23 cellular contexts compared by ENCODE assay signal in genomic region chr11:115470928-115471327, GRCh38. TPM values are rescaled to one million over a fixed set of nuclear protein-coding genes. Genes with fewer than 3 reads are reported as not detected.
DNase-seq lines count a peak whose midpoint lies in the region; ATAC-seq, FAIRE-seq and TF ChIP-seq lines count a peak whose summit lies in the region.
"Had no signal": no experiment of that assay in that cellular context is flagged by ENCODE, and none has a peak within 500 bp of the region (broad histone marks: within the 10 kb centered on the region; RNA-seq: fewer than 3 reads in every experiment).

No MANE protein-coding gene starts in this region.

- no peak overlapping the region for H3K27ac ChIP-seq in A549
- H3K27ac ChIP-seq in OCI-LY3 (ENCODE audit: low read length), result peak overlapping the region; percentile 72
- H3K27ac ChIP-seq in HepG2 (ENCODE audit: extremely low read length, insufficient read depth, low read length), result peak overlapping the region; percentile 41
- H3K27ac ChIP-seq: 22Rv1, BLaER1, C4-2B had no signal

- H3K36me3 ChIP-seq in OCI-LY3 (replicated peaks; ENCODE audit: low read depth, low read length) (no peaks in the 10 kb centered on the region), HepG2 (replicated peaks in 1 of 2; ENCODE audit: control insufficient read depth in 1 of 2, insufficient read depth in 2 of 2, low read length in 2 of 2) (no peaks in the 10 kb centered on the region; a peak in 2 of 5 replicates)
- H3K36me3 ChIP-seq: BLaER1, HAP-1 had no signal

- no peak overlapping the region for H3K9ac ChIP-seq in OCI-LY3 (ENCODE audit: low read length)
- no peak overlapping the region for H3K9ac ChIP-seq in HepG2 (ENCODE audit: insufficient read depth, low read depth, low read length)
- H3K9ac ChIP-seq: BLaER1 had no signal

- no peaks in the 10 kb centered on the region for H3K79me2 ChIP-seq in OCI-LY3 (ENCODE audit: low read length)
- H3K79me2 ChIP-seq in HepG2 (ENCODE audit: insufficient read depth, low read length), result peaks cover 78% of the 10 kb centered on the region

- H3K27me3 ChIP-seq in OCI-LY3 (ENCODE audit: low read depth, low read length) (peaks cover 28% of the 10 kb centered on the region; the same call in 1 of the 2 replicates), HepG2 (ENCODE audit: control insufficient read depth in 1 of 2, insufficient read depth in 2 of 2, low read length in 2 of 2) (no peaks in the 10 kb centered on the region)
- H3K27me3 ChIP-seq: BLaER1 had no signal

- TF ChIP-seq EP300 in A549 (IDR thresholded peaks at IDR 0.05), result no peak
- no peak for TF ChIP-seq EP300 in HepG2 (IDR thresholded peaks at IDR 0.05; ENCODE audit: low read depth in 2 of 2, low read length in 2 of 2)
- no peak for TF ChIP-seq EP300 in HepG2 (CRISPR knock-in tag; IDR thresholded peaks at IDR 0.05; ENCODE audit: borderline replicate concordance)

- no peak overlapping the region for H3K4me3 Mint-ChIP-seq in stimulated activated naive B cell treated with anti-CD40 and anti-IgM and Interleukin-4, amounts not matched to agents 10 μg/mL and 1 μg/mL and 100 μg/mL, for 72 hours
- H3K4me3 Mint-ChIP-seq: B cell; CD4-positive, CD25-positive, alpha-beta regulatory T cell; CD8-positive, alpha-beta memory T cell; HFFc6 had no signal

- TF ChIP-seq RAD21 in A549 (conservative IDR thresholded peaks at IDR 0.05 in 1 of 2, IDR thresholded peaks at IDR 0.05 in 1 of 2) (no peak), HepG2 (CRISPR knock-in tag; IDR thresholded peaks at IDR 0.05) (no peak)

- in situ Hi-C loops in HepG2 (cut with HindIII; ENCODE audit: extremely low pct_ligation_motif_present, low pct_unique_long_range_greater_than_20kb), result no loop called here

- H3K4me1 ChIP-seq in A549, result peaks cover 12% of the 10 kb centered on the region
- peaks cover 46% of the 10 kb centered on the region for H3K4me1 ChIP-seq in OCI-LY3 (ENCODE audit: low read length)
- H3K4me1 ChIP-seq in HepG2 (ENCODE audit: insufficient read depth, low read length), result peaks cover 25% of the 10 kb centered on the region
- H3K4me1 ChIP-seq: BLaER1, HAP-1 had no signal

- DNase-seq in A549 (ENCODE audit: low read depth in 1 of 2, low spot score in 1 of 2) (no peak), HepG2 (ENCODE audit: low spot score) (no peak), T1000 (lab: John Stamatoyannopoulos, UW) (no peak), AG08395 (ENCODE audit: low spot score) (no peak)
- DNase-seq in stimulated activated naive B cell treated with anti-CD40 and anti-IgM and Interleukin-4, amounts not matched to agents 10 μg/mL and 1 μg/mL and 100 μg/mL, for 72 hours, result no peak
- DNase-seq in activated CD4-positive, alpha-beta T cell treated with anti-CD3 and anti-CD28 coated beads, Interleukin-2, amount 50 U/mL, for 48 hours, result no peak
- DNase-seq: CD4-positive, CD25-positive, alpha-beta regulatory T cell; CD8-positive, alpha-beta memory T cell; DMS 273 treated with DMSO at 0.1 percent for 48 hours; DMS79; EL; GDM1; GOT3; HFFc6 had no signal

- H2AFZ ChIP-seq in OCI-LY3 (ENCODE audit: low read depth, low read length), result no peak overlapping the region
- no peak overlapping the region for H2AFZ ChIP-seq in HepG2 (ENCODE audit: low read length)

- ATAC-seq in A549 (no peak), HepG2 (no peak)
- ATAC-seq in stimulated activated naive B cell treated with anti-CD40 and anti-IgM and Interleukin-4, amounts not matched to agents 10 μg/mL and 1 μg/mL and 100 μg/mL, for 72 hours (replicated peaks), result peak; percentile 5 to 12

- peaks cover 6 to 7% of the 10 kb centered on the region in 2 donors for H3K27me3 Mint-ChIP-seq in stimulated activated naive B cell treated with anti-CD40 and anti-IgM and Interleukin-4, amounts not matched to agents 10 μg/mL and 1 μg/mL and 100 μg/mL, for 72 hours
- H3K27me3 Mint-ChIP-seq: CD4-positive, CD25-positive, alpha-beta regulatory T cell had no signal

- TF ChIP-seq CTCF in A549 (IDR thresholded peaks at IDR 0.05) (no peak), OCI-LY3 (IDR thresholded peaks at IDR 0.05; ENCODE audit: low read depth, low read length) (no peak), HepG2 (CRISPR knock-in tag; IDR thresholded peaks at IDR 0.05) (no peak)

- intact Hi-C loops in HepG2 (cut with micrococcal nuclease; ENCODE audit: unreplicated experiment), result no loop called here

- no peaks in the 10 kb centered on the region for H4K20me1 ChIP-seq in OCI-LY3 (ENCODE audit: insufficient read depth, low read length)
- peaks cover 13% of the 10 kb centered on the region; the same call in 1 of the 2 replicates for H4K20me1 ChIP-seq in HepG2 (ENCODE audit: insufficient read depth, low read length)
- H4K20me1 ChIP-seq: BLaER1 had no signal

- no peak for TF ChIP-seq POLR2A in A549 (IDR thresholded peaks at IDR 0.05; ENCODE audit: low read length)
- TF ChIP-seq POLR2A in HepG2 (IDR thresholded peaks at IDR 0.05; ENCODE audit: insufficient read depth in 1 of 2, low read depth in 2 of 2, low read length in 2 of 2), result no peak

- 94% methylated on average over 3 of the region's 3 CpGs for WGBS in A549 (ENCODE audit: missing lambda C conversion rate)
- 95% methylated on average over 3 of the region's 3 CpGs for WGBS in HepG2 (ENCODE audit: low lambda C conversion rate)

- H3K9me3 ChIP-seq in A549 (no peaks in the 10 kb centered on the region), OCI-LY3 (ENCODE audit: insufficient read depth, low read length) (no peaks in the 10 kb centered on the region), HepG2 (ENCODE audit: low read length) (no peaks in the 10 kb centered on the region)
- H3K9me3 ChIP-seq: BLaER1, HAP-1 had no signal

- H3K9me3 Mint-ChIP-seq in stimulated activated naive B cell treated with anti-CD40 and anti-IgM and Interleukin-4, amounts not matched to agents 10 μg/mL and 1 μg/mL and 100 μg/mL, for 72 hours, result peaks cover 5 to 9% of the 10 kb centered on the region in 2 donors

- no TSS peak for BruUV-seq in HepG2 (replicated peaks; lab: Mats Ljungman, UMichigan)

- no peaks in the 10 kb centered on the region for H3K36me3 Mint-ChIP-seq in stimulated activated naive B cell treated with anti-CD40 and anti-IgM and Interleukin-4, amounts not matched to agents 10 μg/mL and 1 μg/mL and 100 μg/mL, for 72 hours
- H3K36me3 Mint-ChIP-seq: CD4-positive, CD25-positive, alpha-beta regulatory T cell; CD8-positive, alpha-beta memory T cell had no signal

- H3K4me2 ChIP-seq in A549 (peak overlapping the region; percentile 30), OCI-LY3 (ENCODE audit: low read length) (peak overlapping the region; percentile 71), HepG2 (ENCODE audit: low read depth, low read length) (peak overlapping the region; percentile 31; the same call in 1 of the 2 replicates)
- H3K4me2 ChIP-seq: BLaER1 had no signal

- CTCF ChIA-PET in A549 (lab: Yijun Ruan, JAX) (interaction anchor here (1.4 kb wide), 1 partner anchor 173 kb away, joined by 3 read pairs; no protein-coding TSS in a partner anchor), HepG2 (lab: Yijun Ruan, JAX; ENCODE audit: low intra/inter-chr PET ratio, low total read pairs) (no interaction called here)

- peaks cover 7 to 17% of the 10 kb centered on the region in 2 donors for H3K4me1 Mint-ChIP-seq in stimulated activated naive B cell treated with anti-CD40 and anti-IgM and Interleukin-4, amounts not matched to agents 10 μg/mL and 1 μg/mL and 100 μg/mL, for 72 hours
- H3K4me1 Mint-ChIP-seq: CD4-positive, CD25-positive, alpha-beta regulatory T cell; CD8-positive, alpha-beta memory T cell had no signal

- H3K27ac Mint-ChIP-seq in stimulated activated naive B cell treated with anti-CD40 and anti-IgM and Interleukin-4, amounts not matched to agents 10 μg/mL and 1 μg/mL and 100 μg/mL, for 72 hours, result no peak overlapping the region
- H3K27ac Mint-ChIP-seq: B cell; CD4-positive, CD25-positive, alpha-beta regulatory T cell; CD8-positive, alpha-beta memory T cell; HFFc6 had no signal

- POLR2A ChIA-PET in A549 (lab: Yijun Ruan, JAX), result no interaction called here
- POLR2A ChIA-PET in HepG2 (lab: Yijun Ruan, JAX), result interaction anchor here (1.1 to 1.3 kb wide), 2 partner anchors 33 to 38 kb away, joined by 3 to 4 read pairs; partner anchors contain the start of gene CADM1

- FAIRE-seq in A549 (lab: Jason Lieb, UNC), result no peak
- no peak for FAIRE-seq in HepG2 (lab: Jason Lieb, UNC)
- FAIRE-seq: D721Med, GM12878, H54 had no signal

- H3K4me3 ChIP-seq in A549 (no peak overlapping the region), OCI-LY3 (ENCODE audit: low read length) (peak overlapping the region; percentile 29; the same call in 1 of the 2 replicates), HepG2 (replicated peaks in 1 of 3; ENCODE audit: insufficient read depth in 1 of 3, low read depth in 2 of 3, low read length in 3 of 3) (no peak overlapping the region)
- H3K4me3 ChIP-seq: BLaER1, GM12878, HAP-1 had no signal

RNA-seq across cellular contexts. Expression of gene CADM1, which starts 33.3 kb away (rescaled TPM):
- polyA plus RNA-seq in A549 (2011; rRNA removed) (36.7 and 59.0 TPM in 2 replicates), A549 (2017; fragmentation: RNase III; extraction: RNeasy Plus Mini Kit Qiagen cat#74134 plus additional on column Dnase treatment) (28.0 to 33.4 TPM (median 33.3 TPM) in 3 replicates), HepG2 (2011; rRNA removed) (61.6 and 71.3 TPM in 2 replicates)
- polyA plus RNA-seq in A549 (2012; cell fraction: cytosol; rRNA removed), result 14.5 and 14.9 TPM in 2 replicates
- 23.2 and 29.5 TPM in 2 replicates for polyA plus RNA-seq in A549 (2012; cell fraction: nucleus; rRNA removed)
- 58.6 and 60.9 TPM in 2 replicates for polyA minus RNA-seq in A549 (2011; rRNA and poly(A)+ RNA removed)
- 62.2 and 122 TPM in 2 replicates for total RNA-seq in HepG2 (2016; rRNA removed; fragmentation: Illumina TruSeq; extraction: Trizol)
- total RNA-seq in HepG2 (2016; cell fraction: cytosol; rRNA removed; fragmentation: Illumina TruSeq; extraction: Trizol; ENCODE audit: low read depth), result 20.6 and 22.4 TPM in 2 replicates
- total RNA-seq in HepG2 (2016; cell fraction: insoluble cytoplasmic fraction; rRNA removed; fragmentation: Illumina TruSeq; extraction: Trizol), result 50.3 and 115 TPM in 2 replicates
- total RNA-seq in HepG2 (2016; cell fraction: membrane; rRNA removed; fragmentation: Illumina TruSeq; extraction: Trizol), result 22.9 and 28.5 TPM in 2 replicates
- total RNA-seq in HepG2 (2016; cell fraction: nucleus; rRNA removed; fragmentation: Illumina TruSeq; extraction: Trizol), result 159 and 163 TPM in 2 replicates
- polyA plus RNA-seq in HepG2 (2011; cell fraction: cytosol; rRNA removed), result 52.5 and 58.8 TPM in 2 replicates
- 32.4 and 35.9 TPM in 2 replicates for polyA plus RNA-seq in HepG2 (2011; cell fraction: nucleus; rRNA removed)
- 84.1 and 86.8 TPM in 2 replicates for polyA plus RNA-seq in HepG2 (2012)
- polyA plus RNA-seq in HepG2 (2016; cell fraction: cytosol; fragmentation: Illumina TruSeq; extraction: Trizol; ENCODE audit: low read depth), result 8.7 and 9.1 TPM in 2 replicates
- polyA plus RNA-seq in HepG2 (2016; cell fraction: insoluble cytoplasmic fraction; fragmentation: Illumina TruSeq; extraction: Trizol; ENCODE audit: low read depth), result 40.6 and 51.1 TPM in 2 replicates
- polyA plus RNA-seq in HepG2 (2016; cell fraction: membrane; fragmentation: Illumina TruSeq; extraction: Trizol; ENCODE audit: low read depth), result 8.6 and 11.4 TPM in 2 replicates
- 126 and 127 TPM in 2 replicates for polyA plus RNA-seq in HepG2 (2016; cell fraction: nucleus; fragmentation: Illumina TruSeq; extraction: Trizol; ENCODE audit: insufficient read depth, low read depth)
- polyA minus RNA-seq in HepG2 (2011; rRNA and poly(A)+ RNA removed; ENCODE audit: low replicate concordance), result 78.2 TPM in 1 of 2 replicates, not detected in the other
- 56.0 and 62.6 TPM in 2 replicates for polyA minus RNA-seq in HepG2 (2011; cell fraction: cytosol; rRNA and poly(A)+ RNA removed)
- polyA minus RNA-seq in HepG2 (2011; cell fraction: nucleus; rRNA and poly(A)+ RNA removed), result 161 and 188 TPM in 2 replicates
- total RNA-seq: HFFc6 had no signal

Comparison
In these comparisons a context has a peak if more than half of its experiments do, and no peak if none do; other contexts are left out.
1. ATAC-seq: peak in stimulated activated naive B cell treated with anti-CD40 and anti-IgM and Interleukin-4, amounts not matched to agents 10 μg/mL and 1 μg/mL and 100 μg/mL, for 72 hours (2 of 2); none in A549 (0 of 2) and HepG2 (single experiment).
2. H3K27ac ChIP-seq: peak in OCI-LY3 (single experiment) and HepG2 (single experiment); none in A549 (0 of 2).
3. Of the 38 proteins assayed by ChIP-seq in both HepG2 and A549: peak only in HepG2: none; only in A549: none; in both: MAFK; in neither: 37.
4. Peak in every context shown above with its lines, with median percentiles within 50 percentile points of each other: H3K4me2 ChIP-seq.